Comparison of ENCODE assay signal across 13 cellular contexts in genomic region chr15:48603123-48603500, GRCh38. TPM values are rescaled to one million over a fixed set of nuclear protein-coding genes. Genes with fewer than 3 reads are reported as not detected.
DNase-seq lines count a peak whose midpoint lies in the region; TF ChIP-seq lines count a peak whose summit lies in the region.
"Had no signal": no experiment of that assay in that cellular context is flagged by ENCODE, and none has a peak within 500 bp of the region (broad histone marks: within the 10 kb centered on the region; RNA-seq: fewer than 3 reads in every experiment).

No MANE protein-coding gene starts in this region.

- H3K27ac Mint-ChIP-seq in nephron, result peak overlapping the region; percentile 62 to 92 (median 79)
- H3K27ac Mint-ChIP-seq: nephron progenitor cell had no signal

- H3K27ac ChIP-seq in AG04450 (ENCODE audit: low read depth, low read length), result peak overlapping the region; percentile 57
- no peak overlapping the region for H3K27ac ChIP-seq in OCI-LY3 (ENCODE audit: low read length)
- peak overlapping the region; percentile 12 for H3K27ac ChIP-seq in epithelial cell of prostate

- H3K9me3 Mint-ChIP-seq in nephron, result no peaks in the 10 kb centered on the region
- H3K9me3 Mint-ChIP-seq: activated T-cell treated with anti-CD3 and anti-CD28 coated beads, Interleukin-2, amount 50 U/mL, for 4 hours; nephron progenitor cell had no signal

- no peaks in the 10 kb centered on the region for H4K20me1 ChIP-seq in OCI-LY3 (ENCODE audit: insufficient read depth, low read length)

- DNase-seq in AG04450 (ENCODE audit: low read depth, low spot score) (no peak), epithelial cell of prostate (ENCODE audit: low read depth, low spot score) (no peak), HT-29 (ENCODE audit: low spot score) (no peak), HuH-7 (ENCODE audit: low spot score) (no peak), NCI-H1930 (lab: John Stamatoyannopoulos, UW) (no peak), iPS-NIHi11 (ENCODE audit: low spot score) (no peak)
- DNase-seq: activated T-cell treated with anti-CD3 and anti-CD28 coated beads, Interleukin-2, amount 50 U/mL, for 4 hours; DMS53; NCI-H1694 treated with DMSO at 0.1 percent for 48 hours; nephron progenitor cell; small intestine had no signal

- H3K4me1 ChIP-seq in OCI-LY3 (ENCODE audit: low read length), result peaks cover 8% of the 10 kb centered on the region

- H3K4me1 Mint-ChIP-seq in nephron, result peaks cover 26% of the 10 kb centered on the region
- H3K4me1 Mint-ChIP-seq: nephron progenitor cell had no signal

- peaks cover 26% of the 10 kb centered on the region for H3K36me3 Mint-ChIP-seq in nephron (ENCODE audit: low read depth)

- H3K4me3 ChIP-seq in AG04450 (ENCODE audit: low read depth, low read length) (no peak overlapping the region), OCI-LY3 (ENCODE audit: low read length) (peak overlapping the region; percentile 43)

- H3K4me2 ChIP-seq in OCI-LY3 (ENCODE audit: low read length), result peak overlapping the region; percentile 59

- no peak overlapping the region for H2AFZ ChIP-seq in OCI-LY3 (ENCODE audit: low read depth, low read length)

- POLR2A ChIA-PET in AG04450 (lab: Yijun Ruan, JAX), result interaction anchor here (1.0 kb wide), 1 partner anchor 42 kb away, joined by 3 read pairs; the partner anchor contains the start of gene FBN1

- H3K9me3 ChIP-seq in AG04450 (ENCODE audit: control insufficient read depth, insufficient read depth, low read length), result no peaks in the 10 kb centered on the region
- no peaks in the 10 kb centered on the region for H3K9me3 ChIP-seq in OCI-LY3 (ENCODE audit: insufficient read depth, low read length)

- CTCF ChIA-PET in AG04450 (lab: Charles Lee), result no interaction called here

- H3K27me3 Mint-ChIP-seq in nephron (ENCODE audit: low read depth), result no peaks in the 10 kb centered on the region

- H3K36me3 ChIP-seq in OCI-LY3 (replicated peaks; ENCODE audit: low read depth, low read length), result no peaks in the 10 kb centered on the region

- H3K9ac ChIP-seq in OCI-LY3 (ENCODE audit: low read length), result no peak overlapping the region

- no peaks in the 10 kb centered on the region for H3K79me2 ChIP-seq in OCI-LY3 (ENCODE audit: low read length)

- TF ChIP-seq CTCF in AG04450 (IDR thresholded peaks at IDR 0.05; ENCODE audit: low read depth, low read length) (no peak), OCI-LY3 (IDR thresholded peaks at IDR 0.05; ENCODE audit: low read depth, low read length) (peak; percentile 32; the same call in 1 of the 2 replicates), nephron (IDR thresholded peaks at IDR 0.05; ENCODE audit: unreplicated experiment in 3 of 3) (no peak)

- no peaks in the 10 kb centered on the region for H3K27me3 ChIP-seq in AG04450 (ENCODE audit: control insufficient read depth, insufficient read depth, low read length)
- no peaks in the 10 kb centered on the region for H3K27me3 ChIP-seq in OCI-LY3 (ENCODE audit: low read depth, low read length)

- H3K4me3 Mint-ChIP-seq in nephron, result no peak overlapping the region
- H3K4me3 Mint-ChIP-seq: activated T-cell treated with anti-CD3 and anti-CD28 coated beads, Interleukin-2, amount 50 U/mL, for 4 hours; nephron progenitor cell had no signal

RNA-seq across cellular contexts. Expression of gene FBN1, which starts 42.4 kb away (rescaled TPM):
- 424 and 530 TPM in 2 replicates for polyA plus RNA-seq in AG04450 (2011; rRNA removed)
- polyA minus RNA-seq in AG04450 (2011; rRNA and poly(A)+ RNA removed), result 904 and 984 TPM in 2 replicates
- total RNA-seq in HT-29 (2014; rRNA removed; shearing (Covaris generic)), result 0.39 and 0.61 TPM in 2 replicates
